ENCODE assay signal across 34 cellular contexts in genomic region chr22:44706488-44706887, GRCh38. TPM values are rescaled to one million over a fixed set of nuclear protein-coding genes. Genes with fewer than 3 reads are reported as not detected.
"Had no signal": no experiment of that assay in that cellular context is flagged by ENCODE, and none has a peak within 500 bp of the region (broad histone marks: within the 10 kb centered on the region; RNA-seq: fewer than 3 reads in every experiment).

No MANE protein-coding gene starts in this region.

- H3K4me3 Mint-ChIP-seq: activated B cell treated with CpG ODN at 0.5 μM for 24 hours; activated CD8-positive, alpha-beta T cell treated with anti-CD3 and anti-CD28 coated beads for 36 hours; activated naive CD4-positive, alpha-beta T cell treated with anti-CD3 and anti-CD28 coated beads for 36 hours; activated naive CD4-positive, alpha-beta T cell treated with anti-CD3 and anti-CD28 coated beads, Interleukin-2, amount 50 U/mL, for 24 hours; activated naive CD8-positive, alpha-beta T cell treated with anti-CD3 and anti-CD28 coated beads for 36 hours; activated naive CD8-positive, alpha-beta T cell treated with anti-CD3 and anti-CD28 coated beads, Interleukin-2, amount 50 U/mL, for 24 hours; activated T-cell treated with anti-CD3 and anti-CD28 coated beads, Interleukin-2, amount 50 U/mL, for 4 hours; activated T-helper 17 cell treated with anti-CD3 and anti-CD28 coated beads, Interleukin-2, amount 50 U/mL, for 72 hours; T-helper 17 cell; T-helper 2 cell treated with Interferon-gamma antibody and Interleukin-4, amounts not matched to agents 5 μg/mL and 100 μg/mL, for 36 hours had no signal

- H3K27me3 Mint-ChIP-seq: activated B cell treated with CpG ODN at 0.5 μM for 24 hours; activated CD8-positive, alpha-beta T cell treated with anti-CD3 and anti-CD28 coated beads for 36 hours; activated naive CD4-positive, alpha-beta T cell treated with anti-CD3 and anti-CD28 coated beads, Interleukin-2, amount 50 U/mL, for 24 hours; activated naive CD8-positive, alpha-beta T cell treated with anti-CD3 and anti-CD28 coated beads for 36 hours; activated naive CD8-positive, alpha-beta T cell treated with anti-CD3 and anti-CD28 coated beads, Interleukin-2, amount 50 U/mL, for 24 hours; activated T-helper 17 cell treated with anti-CD3 and anti-CD28 coated beads, Interleukin-2, amount 50 U/mL, for 72 hours; T-helper 17 cell had no signal

- H3K27me3 ChIP-seq: adrenal gland, breast epithelium, cardiac muscle cell, colonic mucosa, foreskin keratinocyte had no signal

- DNase-seq: activated B cell treated with CpG ODN at 0.5 μM for 24 hours; activated CD4-positive, alpha-beta T cell treated with anti-CD3 and anti-CD28 coated beads for 48 hours; activated CD4-positive, alpha-beta T cell treated with anti-CD3 and anti-CD28 coated beads, Interleukin-2, amount 50 U/mL, for 1 hour; activated CD4-positive, alpha-beta T cell treated with anti-CD3 and anti-CD28 coated beads, Interleukin-2, amount 50 U/mL, for 48 hours; activated CD8-positive, alpha-beta memory T cell treated with anti-CD3 and anti-CD28 coated beads for 24 hours; activated CD8-positive, alpha-beta T cell treated with anti-CD3 and anti-CD28 coated beads for 36 hours; activated effector memory CD4-positive, alpha-beta T cell treated with anti-CD3 and anti-CD28 coated beads, Interleukin-2, amount 50 U/mL, for 16 hours; activated naive CD4-positive, alpha-beta T cell treated with anti-CD3 and anti-CD28 coated beads for 36 hours; activated naive CD8-positive, alpha-beta T cell treated with anti-CD3 and anti-CD28 coated beads for 36 hours; activated naive CD8-positive, alpha-beta T cell treated with anti-CD3 and anti-CD28 coated beads, Interleukin-2, amount 50 U/mL, for 24 hours; activated T-cell treated with anti-CD3 and anti-CD28 coated beads, Interleukin-2, amount 50 U/mL, for 4 hours; adrenal gland; amygdala; aorta; central memory CD4-positive, alpha-beta T cell; cerebellar nuclear complex; colonic mucosa; effector CD8-positive, alpha-beta T cell; erythroblast; foreskin keratinocyte; T-helper 1 cell; T-helper 17 cell; T1000; WERI-Rb-1 had no signal

- ATAC-seq: activated CD4-positive, CD25-positive, alpha-beta regulatory T cell treated with anti-CD3 and anti-CD28 coated beads, Interleukin-2, amount 50 U/mL, for 24 hours; activated CD8-positive, alpha-beta T cell treated with anti-CD3 and anti-CD28 coated beads for 36 hours; activated naive CD8-positive, alpha-beta T cell treated with anti-CD3 and anti-CD28 coated beads, Interleukin-2, amount 50 U/mL, for 24 hours; activated T-cell treated with anti-CD3 and anti-CD28 coated beads, Interleukin-2, amount 50 U/mL, for 4 hours; activated T-helper 17 cell treated with anti-CD3 and anti-CD28 coated beads, Interleukin-2, amount 50 U/mL, for 72 hours; foreskin keratinocyte; gastroesophageal sphincter; T-helper 17 cell had no signal

- H3K9me3 ChIP-seq: adrenal gland, breast epithelium, colonic mucosa, esophagus muscularis mucosa, gastroesophageal sphincter had no signal

- H3K4me3 ChIP-seq: adrenal gland, breast epithelium, cardiac muscle cell, colonic mucosa, esophagus muscularis mucosa, gastroesophageal sphincter had no signal

- H3K27ac ChIP-seq: adrenal gland, breast epithelium, cardiac muscle cell, colonic mucosa, esophagus muscularis mucosa, foreskin keratinocyte, gastroesophageal sphincter, WERI-Rb-1 had no signal

- H3K27ac Mint-ChIP-seq: activated B cell treated with CpG ODN at 0.5 μM for 24 hours; activated CD8-positive, alpha-beta T cell treated with anti-CD3 and anti-CD28 coated beads for 36 hours; activated naive CD4-positive, alpha-beta T cell treated with anti-CD3 and anti-CD28 coated beads for 36 hours; activated naive CD4-positive, alpha-beta T cell treated with anti-CD3 and anti-CD28 coated beads, Interleukin-2, amount 50 U/mL, for 24 hours; activated naive CD8-positive, alpha-beta T cell treated with anti-CD3 and anti-CD28 coated beads, Interleukin-2, amount 50 U/mL, for 24 hours; activated T-helper 17 cell treated with anti-CD3 and anti-CD28 coated beads, Interleukin-2, amount 50 U/mL, for 72 hours; brain; T-helper 2 cell treated with Interferon-gamma antibody and Interleukin-4, amounts not matched to agents 5 μg/mL and 100 μg/mL, for 36 hours had no signal

- H3K9me3 Mint-ChIP-seq: activated B cell treated with CpG ODN at 0.5 μM for 24 hours; activated CD8-positive, alpha-beta T cell treated with anti-CD3 and anti-CD28 coated beads for 36 hours; activated naive CD4-positive, alpha-beta T cell treated with anti-CD3 and anti-CD28 coated beads for 36 hours; activated naive CD4-positive, alpha-beta T cell treated with anti-CD3 and anti-CD28 coated beads, Interleukin-2, amount 50 U/mL, for 24 hours; activated naive CD8-positive, alpha-beta T cell treated with anti-CD3 and anti-CD28 coated beads for 36 hours; activated naive CD8-positive, alpha-beta T cell treated with anti-CD3 and anti-CD28 coated beads, Interleukin-2, amount 50 U/mL, for 24 hours; activated T-cell treated with anti-CD3 and anti-CD28 coated beads, Interleukin-2, amount 50 U/mL, for 4 hours; activated T-helper 17 cell treated with anti-CD3 and anti-CD28 coated beads, Interleukin-2, amount 50 U/mL, for 72 hours; T-helper 2 cell treated with Interferon-gamma antibody and Interleukin-4, amounts not matched to agents 5 μg/mL and 100 μg/mL, for 36 hours had no signal

- H3K36me3 ChIP-seq: adrenal gland, breast epithelium, cardiac muscle cell, colonic mucosa, gastroesophageal sphincter, WERI-Rb-1 had no signal

RNA-seq across cellular contexts. Expression of gene ARHGAP8, which starts 45.9 kb away (rescaled TPM):
- total RNA-seq: dermis microvascular lymphatic vessel endothelial cell had no signal
- polyA plus RNA-seq: aorta had no signal
